In the genomic region with DNA sequence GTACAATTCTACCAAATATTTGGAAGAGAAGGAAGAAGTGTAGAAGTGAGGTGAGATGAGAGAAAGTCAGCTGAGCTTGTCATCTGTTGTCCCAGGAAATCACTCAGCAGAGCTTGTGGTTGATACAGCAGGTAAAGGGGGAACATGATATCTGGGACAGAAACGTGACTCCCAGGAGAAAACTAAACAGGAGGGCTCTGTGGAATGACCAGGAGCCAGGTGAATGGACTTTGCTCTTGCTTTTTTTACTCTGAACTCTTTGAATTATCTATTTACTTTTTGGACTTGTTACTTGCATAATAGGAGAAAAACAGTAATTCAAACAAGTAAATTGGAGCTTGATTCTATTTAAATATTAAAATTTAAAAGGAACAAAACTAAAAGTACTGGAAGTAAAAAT, we compare ENCODE assay signal across 1 cellular context.
TF ChIP-seq lines count a peak whose summit lies in the region.

No MANE protein-coding gene starts in this region.

TF ChIP-seq in HepG2, 621 proteins besides CTCF, POLR2A, EP300 and RAD21 (continued from another document and continues in another):
- no peak for TF ChIP-seq RBFOX2 (IDR thresholded peaks at IDR 0.05; ENCODE audit: low read depth, low read length)
- TF ChIP-seq SOX6 (IDR thresholded peaks at IDR 0.05), result no peak
- TF ChIP-seq SOX6 (CRISPR knock-in tag; IDR thresholded peaks at IDR 0.05), result peak; percentile 74
- TF ChIP-seq, protein P1, sequence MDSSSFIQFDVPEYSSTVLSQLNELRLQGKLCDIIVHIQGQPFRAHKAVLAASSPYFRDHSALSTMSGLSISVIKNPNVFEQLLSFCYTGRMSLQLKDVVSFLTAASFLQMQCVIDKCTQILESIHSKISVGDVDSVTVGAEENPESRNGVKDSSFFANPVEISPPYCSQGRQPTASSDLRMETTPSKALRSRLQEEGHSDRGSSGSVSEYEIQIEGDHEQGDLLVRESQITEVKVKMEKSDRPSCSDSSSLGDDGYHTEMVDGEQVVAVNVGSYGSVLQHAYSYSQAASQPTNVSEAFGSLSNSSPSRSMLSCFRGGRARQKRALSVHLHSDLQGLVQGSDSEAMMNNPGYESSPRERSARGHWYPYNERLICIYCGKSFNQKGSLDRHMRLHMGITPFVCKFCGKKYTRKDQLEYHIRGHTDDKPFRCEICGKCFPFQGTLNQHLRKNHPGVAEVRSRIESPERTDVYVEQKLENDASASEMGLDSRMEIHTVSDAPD (CRISPR knock-in tag; IDR thresholded peaks at IDR 0.05), result no peak
- TF ChIP-seq NR2F1 (CRISPR knock-in tag; IDR thresholded peaks at IDR 0.05), result no peak
- TF ChIP-seq ZNF709 (CRISPR knock-in tag; IDR thresholded peaks at IDR 0.05), result no peak
- no peak for TF ChIP-seq RFXANK (CRISPR knock-in tag; IDR thresholded peaks at IDR 0.05)
- TF ChIP-seq ZNF513 (CRISPR knock-in tag; conservative IDR thresholded peaks at IDR 0.05), result no peak
- TF ChIP-seq MEIS1 (CRISPR knock-in tag; IDR thresholded peaks at IDR 0.05; ENCODE audit: borderline replicate concordance), result no peak
- TF ChIP-seq, protein P2, sequence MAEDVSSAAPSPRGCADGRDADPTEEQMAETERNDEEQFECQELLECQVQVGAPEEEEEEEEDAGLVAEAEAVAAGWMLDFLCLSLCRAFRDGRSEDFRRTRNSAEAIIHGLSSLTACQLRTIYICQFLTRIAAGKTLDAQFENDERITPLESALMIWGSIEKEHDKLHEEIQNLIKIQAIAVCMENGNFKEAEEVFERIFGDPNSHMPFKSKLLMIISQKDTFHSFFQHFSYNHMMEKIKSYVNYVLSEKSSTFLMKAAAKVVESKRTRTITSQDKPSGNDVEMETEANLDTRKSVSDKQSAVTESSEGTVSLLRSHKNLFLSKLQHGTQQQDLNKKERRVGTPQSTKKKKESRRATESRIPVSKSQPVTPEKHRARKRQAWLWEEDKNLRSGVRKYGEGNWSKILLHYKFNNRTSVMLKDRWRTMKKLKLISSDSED (CRISPR knock-in tag; IDR thresholded peaks at IDR 0.05), result no peak
- TF ChIP-seq KLF15 (CRISPR knock-in tag; IDR thresholded peaks at IDR 0.05; ENCODE audit: borderline replicate concordance), result no peak
- TF ChIP-seq GABPA (IDR thresholded peaks at IDR 0.05; ENCODE audit: low read depth, low read length), result no peak
- no peak; the same call in 1 of the 2 replicates for TF ChIP-seq GABPA (CRISPR knock-in tag; IDR thresholded peaks at IDR 0.05; ENCODE audit: low read depth)
- no peak for TF ChIP-seq ZNF24 (IDR thresholded peaks at IDR 0.05)
- no peak for TF ChIP-seq ZFP36L1 (CRISPR knock-in tag; IDR thresholded peaks at IDR 0.05)
- TF ChIP-seq POLR2AphosphoS2 (IDR thresholded peaks at IDR 0.05; ENCODE audit: low read depth, low read length), result no peak
- no peak for TF ChIP-seq MTF2 (CRISPR knock-in tag; IDR thresholded peaks at IDR 0.05; ENCODE audit: borderline replicate concordance)
- TF ChIP-seq ZNF354B (CRISPR knock-in tag; IDR thresholded peaks at IDR 0.05), result no peak
- no peak for TF ChIP-seq KLF6 (CRISPR knock-in tag; IDR thresholded peaks at IDR 0.05)
- peak; percentile 56; the same call in 1 of the 2 replicates for TF ChIP-seq RFX5 (IDR thresholded peaks at IDR 0.05; ENCODE audit: low read depth, low read length)
- no peak for TF ChIP-seq CREM (IDR thresholded peaks at IDR 0.05)
- no peak for TF ChIP-seq CREM (CRISPR knock-in tag; IDR thresholded peaks at IDR 0.05)
- peak; percentile 83 for TF ChIP-seq ARNTL (CRISPR knock-in tag; IDR thresholded peaks at IDR 0.05)
- no peak for TF ChIP-seq TAF15 (IDR thresholded peaks at IDR 0.05; ENCODE audit: low read depth, low read length, poor library complexity, severe bottlenecking)
- no peak for TF ChIP-seq ZNF777 (CRISPR knock-in tag; IDR thresholded peaks at IDR 0.05)
- TF ChIP-seq, protein P3, sequence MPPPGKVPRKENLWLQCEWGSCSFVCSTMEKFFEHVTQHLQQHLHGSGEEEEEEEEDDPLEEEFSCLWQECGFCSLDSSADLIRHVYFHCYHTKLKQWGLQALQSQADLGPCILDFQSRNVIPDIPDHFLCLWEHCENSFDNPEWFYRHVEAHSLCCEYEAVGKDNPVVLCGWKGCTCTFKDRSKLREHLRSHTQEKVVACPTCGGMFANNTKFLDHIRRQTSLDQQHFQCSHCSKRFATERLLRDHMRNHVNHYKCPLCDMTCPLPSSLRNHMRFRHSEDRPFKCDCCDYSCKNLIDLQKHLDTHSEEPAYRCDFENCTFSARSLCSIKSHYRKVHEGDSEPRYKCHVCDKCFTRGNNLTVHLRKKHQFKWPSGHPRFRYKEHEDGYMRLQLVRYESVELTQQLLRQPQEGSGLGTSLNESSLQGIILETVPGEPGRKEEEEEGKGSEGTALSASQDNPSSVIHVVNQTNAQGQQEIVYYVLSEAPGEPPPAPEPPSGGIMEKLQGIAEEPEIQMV (CRISPR knock-in tag; IDR thresholded peaks at IDR 0.05; ENCODE audit: low read depth), result no peak
- no peak for TF ChIP-seq ZNF670 (CRISPR knock-in tag; IDR thresholded peaks at IDR 0.05; ENCODE audit: borderline replicate concordance)
- TF ChIP-seq SUZ12 (IDR thresholded peaks at IDR 0.05; ENCODE audit: low read depth, low read length), result no peak
- TF ChIP-seq, protein P4, sequence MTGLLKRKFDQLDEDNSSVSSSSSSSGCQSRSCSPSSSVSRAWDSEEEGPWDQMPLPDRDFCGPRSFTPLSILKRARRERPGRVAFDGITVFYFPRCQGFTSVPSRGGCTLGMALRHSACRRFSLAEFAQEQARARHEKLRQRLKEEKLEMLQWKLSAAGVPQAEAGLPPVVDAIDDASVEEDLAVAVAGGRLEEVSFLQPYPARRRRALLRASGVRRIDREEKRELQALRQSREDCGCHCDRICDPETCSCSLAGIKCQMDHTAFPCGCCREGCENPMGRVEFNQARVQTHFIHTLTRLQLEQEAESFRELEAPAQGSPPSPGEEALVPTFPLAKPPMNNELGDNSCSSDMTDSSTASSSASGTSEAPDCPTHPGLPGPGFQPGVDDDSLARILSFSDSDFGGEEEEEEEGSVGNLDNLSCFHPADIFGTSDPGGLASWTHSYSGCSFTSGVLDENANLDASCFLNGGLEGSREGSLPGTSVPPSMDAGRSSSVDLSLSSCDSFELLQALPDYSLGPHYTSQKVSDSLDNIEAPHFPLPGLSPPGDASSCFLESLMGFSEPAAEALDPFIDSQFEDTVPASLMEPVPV (CRISPR knock-in tag; IDR thresholded peaks at IDR 0.05), result no peak
- TF ChIP-seq E2F2 (CRISPR knock-in tag; IDR thresholded peaks at IDR 0.05; ENCODE audit: borderline replicate concordance), result no peak
- TF ChIP-seq, protein P5, sequence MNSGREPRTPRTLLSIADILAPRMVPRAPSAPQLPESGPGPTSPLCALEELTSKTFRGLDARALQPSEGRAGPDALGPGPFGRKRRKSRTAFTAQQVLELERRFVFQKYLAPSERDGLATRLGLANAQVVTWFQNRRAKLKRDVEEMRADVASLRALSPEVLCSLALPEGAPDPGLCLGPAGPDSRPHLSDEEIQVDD (CRISPR knock-in tag; IDR thresholded peaks at IDR 0.05; ENCODE audit: borderline replicate concordance), result no peak
- no peak for TF ChIP-seq ZNF749 (CRISPR knock-in tag; IDR thresholded peaks at IDR 0.05; ENCODE audit: borderline replicate concordance)
- no peak for TF ChIP-seq SALL2 (CRISPR knock-in tag; IDR thresholded peaks at IDR 0.05)
- TF ChIP-seq ZNF232 (CRISPR knock-in tag; IDR thresholded peaks at IDR 0.05; ENCODE audit: borderline replicate concordance), result no peak
- TF ChIP-seq ZNF10 (CRISPR knock-in tag; IDR thresholded peaks at IDR 0.05; ENCODE audit: borderline replicate concordance, low read depth), result no peak
- TF ChIP-seq ZNF761 (CRISPR knock-in tag; conservative IDR thresholded peaks at IDR 0.05), result no peak
- TF ChIP-seq NONO (IDR thresholded peaks at IDR 0.05), result no peak
- no peak for TF ChIP-seq NONO (CRISPR knock-in tag; conservative IDR thresholded peaks at IDR 0.05)
- TF ChIP-seq DRAP1 (CRISPR knock-in tag; IDR thresholded peaks at IDR 0.05), result no peak
- TF ChIP-seq ZMAT5 (CRISPR knock-in tag; IDR thresholded peaks at IDR 0.05; ENCODE audit: borderline replicate concordance, low read depth), result no peak
- no peak for TF ChIP-seq HDAC1 (CRISPR knock-in tag; IDR thresholded peaks at IDR 0.05)
- TF ChIP-seq FUBP1 (CRISPR knock-in tag; IDR thresholded peaks at IDR 0.05; ENCODE audit: borderline replicate concordance), result no peak
- no peak for TF ChIP-seq SRSF4 (IDR thresholded peaks at IDR 0.05; ENCODE audit: low read depth, low read length, poor library complexity, severe bottlenecking)
- TF ChIP-seq FOSL1 (CRISPR knock-in tag; IDR thresholded peaks at IDR 0.05; ENCODE audit: borderline replicate concordance), result no peak
- peak; percentile 59; the same call in 1 of the 2 replicates for TF ChIP-seq ELF3 (CRISPR knock-in tag; IDR thresholded peaks at IDR 0.05)
- no peak for TF ChIP-seq TBX3 (IDR thresholded peaks at IDR 0.05; ENCODE audit: borderline replicate concordance)
- no peak for TF ChIP-seq ZBTB4 (CRISPR knock-in tag; IDR thresholded peaks at IDR 0.05; ENCODE audit: borderline replicate concordance)
- TF ChIP-seq ZNF331 (CRISPR knock-in tag; IDR thresholded peaks at IDR 0.05), result peak; percentile 65; the same call in 1 of the 2 replicates
- TF ChIP-seq, protein P6, sequence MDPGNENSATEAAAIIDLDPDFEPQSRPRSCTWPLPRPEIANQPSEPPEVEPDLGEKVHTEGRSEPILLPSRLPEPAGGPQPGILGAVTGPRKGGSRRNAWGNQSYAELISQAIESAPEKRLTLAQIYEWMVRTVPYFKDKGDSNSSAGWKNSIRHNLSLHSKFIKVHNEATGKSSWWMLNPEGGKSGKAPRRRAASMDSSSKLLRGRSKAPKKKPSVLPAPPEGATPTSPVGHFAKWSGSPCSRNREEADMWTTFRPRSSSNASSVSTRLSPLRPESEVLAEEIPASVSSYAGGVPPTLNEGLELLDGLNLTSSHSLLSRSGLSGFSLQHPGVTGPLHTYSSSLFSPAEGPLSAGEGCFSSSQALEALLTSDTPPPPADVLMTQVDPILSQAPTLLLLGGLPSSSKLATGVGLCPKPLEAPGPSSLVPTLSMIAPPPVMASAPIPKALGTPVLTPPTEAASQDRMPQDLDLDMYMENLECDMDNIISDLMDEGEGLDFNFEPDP (CRISPR knock-in tag; conservative IDR thresholded peaks at IDR 0.05), result no peak
- TF ChIP-seq ZC3H13 (CRISPR knock-in tag; IDR thresholded peaks at IDR 0.05), result no peak
- no peak for TF ChIP-seq ADNP (CRISPR knock-in tag; IDR thresholded peaks at IDR 0.05)
- TF ChIP-seq CHD2 (IDR thresholded peaks at IDR 0.05; ENCODE audit: low read depth, low read length), result no peak
- no peak for TF ChIP-seq SIN3B (IDR thresholded peaks at IDR 0.05; ENCODE audit: low read length)
